Comparison of ENCODE assay signal across 1 cellular context in the genomic region with DNA sequence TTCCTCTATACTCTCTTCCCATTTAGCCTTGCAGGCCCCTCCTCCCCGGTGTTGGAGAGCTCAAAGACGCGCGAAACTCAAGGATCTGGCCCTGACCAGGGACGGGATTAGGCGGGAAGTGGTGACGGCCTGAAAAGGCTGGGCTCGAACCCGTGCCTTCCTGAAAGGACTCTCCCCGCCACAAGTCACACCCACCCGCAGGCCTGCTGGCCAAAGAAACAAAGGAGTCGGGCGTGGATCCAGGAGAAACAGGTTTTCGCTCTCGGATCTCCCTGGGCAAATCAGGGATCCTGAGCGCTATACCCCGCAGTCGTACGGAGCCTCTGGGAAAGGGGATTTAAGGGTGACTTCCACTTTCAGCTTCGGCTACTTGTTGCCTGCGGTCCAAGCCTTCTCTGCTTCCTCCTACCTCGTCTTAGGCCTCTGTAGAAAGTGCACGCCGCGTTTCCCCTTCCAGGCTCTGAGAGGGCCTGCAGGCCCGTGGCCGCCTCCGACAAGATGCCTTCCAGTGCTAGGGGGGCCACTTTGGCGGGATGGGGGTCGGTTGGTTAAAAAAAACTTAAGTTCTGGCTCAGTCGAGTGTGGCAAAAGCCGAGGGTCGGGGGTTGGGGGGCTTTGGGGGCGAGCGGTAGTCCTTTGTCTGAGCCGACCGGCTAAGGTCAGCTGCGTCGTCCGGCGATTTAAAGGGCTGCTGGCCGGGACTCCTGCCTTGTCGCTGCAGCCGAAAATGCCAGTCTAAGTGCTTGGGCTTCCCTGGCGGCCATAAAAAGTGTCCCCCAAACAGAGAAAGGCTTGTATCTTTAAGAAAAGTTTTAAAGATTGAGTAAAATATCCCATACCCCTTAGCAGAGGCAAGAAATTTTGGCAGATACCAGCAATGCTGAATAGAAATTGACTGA.
TF ChIP-seq lines count a peak whose summit lies in the region.

No MANE protein-coding gene starts in this region.

TF ChIP-seq in IMR-90, 13 proteins besides CTCF, POLR2A, EP300 and RAD21 (continued from another document):
- TF ChIP-seq BHLHE40 (IDR thresholded peaks at IDR 0.05; ENCODE audit: low read depth, low read length) (no peak), RCOR1 (IDR thresholded peaks at IDR 0.05; ENCODE audit: insufficient replicate concordance, low read length) (no peak), RFX5 (IDR thresholded peaks at IDR 0.05; ENCODE audit: low read depth, low read length) (no peak), SMC3 (IDR thresholded peaks at IDR 0.05; ENCODE audit: low read depth, low read length) (no peak), MXI1 (IDR thresholded peaks at IDR 0.05; ENCODE audit: borderline replicate concordance, low read depth, low read length) (no peak), MAZ (IDR thresholded peaks at IDR 0.05; ENCODE audit: borderline replicate concordance, low read depth, low read length) (no peak), FOS (IDR thresholded peaks at IDR 0.05; ENCODE audit: low read depth, low read length) (no peak), NFE2L2 (IDR thresholded peaks at IDR 0.05; ENCODE audit: low read depth, low read length) (no peak)
- TF ChIP-seq, protein P1, sequence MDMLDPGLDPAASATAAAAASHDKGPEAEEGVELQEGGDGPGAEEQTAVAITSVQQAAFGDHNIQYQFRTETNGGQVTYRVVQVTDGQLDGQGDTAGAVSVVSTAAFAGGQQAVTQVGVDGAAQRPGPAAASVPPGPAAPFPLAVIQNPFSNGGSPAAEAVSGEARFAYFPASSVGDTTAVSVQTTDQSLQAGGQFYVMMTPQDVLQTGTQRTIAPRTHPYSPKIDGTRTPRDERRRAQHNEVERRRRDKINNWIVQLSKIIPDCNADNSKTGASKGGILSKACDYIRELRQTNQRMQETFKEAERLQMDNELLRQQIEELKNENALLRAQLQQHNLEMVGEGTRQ (IDR thresholded peaks at IDR 0.05; ENCODE audit: low read depth, low read length): no peak
- TF ChIP-seq, protein P2, sequence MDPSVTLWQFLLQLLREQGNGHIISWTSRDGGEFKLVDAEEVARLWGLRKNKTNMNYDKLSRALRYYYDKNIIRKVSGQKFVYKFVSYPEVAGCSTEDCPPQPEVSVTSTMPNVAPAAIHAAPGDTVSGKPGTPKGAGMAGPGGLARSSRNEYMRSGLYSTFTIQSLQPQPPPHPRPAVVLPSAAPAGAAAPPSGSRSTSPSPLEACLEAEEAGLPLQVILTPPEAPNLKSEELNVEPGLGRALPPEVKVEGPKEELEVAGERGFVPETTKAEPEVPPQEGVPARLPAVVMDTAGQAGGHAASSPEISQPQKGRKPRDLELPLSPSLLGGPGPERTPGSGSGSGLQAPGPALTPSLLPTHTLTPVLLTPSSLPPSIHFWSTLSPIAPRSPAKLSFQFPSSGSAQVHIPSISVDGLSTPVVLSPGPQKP (IDR thresholded peaks at IDR 0.05; ENCODE audit: borderline replicate concordance, low read depth, low read length): no peak
